In the genomic region with DNA sequence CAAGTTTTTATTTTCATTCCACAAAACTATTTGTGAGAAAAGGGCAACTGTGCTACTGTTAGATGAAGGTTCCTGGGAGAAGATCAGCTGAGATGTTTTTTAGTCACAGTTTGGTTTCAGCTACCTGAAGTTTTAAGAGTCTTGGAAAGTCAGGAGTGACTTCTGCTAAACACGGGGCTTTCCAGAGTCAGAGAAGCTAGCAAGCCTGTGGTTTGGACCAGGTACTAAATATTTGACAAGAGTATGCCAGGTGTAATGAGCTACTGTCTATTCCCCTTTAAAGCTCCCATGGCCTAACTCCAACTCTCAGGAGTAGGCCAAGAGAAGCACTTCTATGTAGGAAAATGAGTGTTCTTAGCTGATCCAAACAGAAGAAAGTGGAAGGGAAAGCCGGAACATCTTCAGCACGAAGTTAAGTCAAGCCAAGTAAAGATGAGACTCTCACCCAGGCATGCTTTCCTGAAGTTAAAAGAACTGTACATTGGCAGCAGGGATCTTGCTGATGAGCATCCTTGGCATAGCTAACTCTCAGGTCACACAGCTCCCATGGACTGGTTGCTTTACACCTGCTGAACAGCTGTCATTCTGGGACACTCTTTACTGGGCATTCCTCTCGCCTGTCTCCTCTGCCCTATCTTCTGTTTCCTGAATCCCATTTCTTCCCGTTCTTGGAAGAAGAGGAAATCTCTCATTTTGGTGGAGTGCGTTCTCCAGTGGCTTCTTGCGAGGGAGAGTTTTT, we compare ENCODE assay signal across 1 cellular context.
TF ChIP-seq lines count a peak whose summit lies in the region.

No MANE protein-coding gene starts in this region.

TF ChIP-seq in GM12878, 131 proteins besides CTCF, POLR2A, EP300 and RAD21 (continued from another document):
- TF ChIP-seq, protein P1, sequence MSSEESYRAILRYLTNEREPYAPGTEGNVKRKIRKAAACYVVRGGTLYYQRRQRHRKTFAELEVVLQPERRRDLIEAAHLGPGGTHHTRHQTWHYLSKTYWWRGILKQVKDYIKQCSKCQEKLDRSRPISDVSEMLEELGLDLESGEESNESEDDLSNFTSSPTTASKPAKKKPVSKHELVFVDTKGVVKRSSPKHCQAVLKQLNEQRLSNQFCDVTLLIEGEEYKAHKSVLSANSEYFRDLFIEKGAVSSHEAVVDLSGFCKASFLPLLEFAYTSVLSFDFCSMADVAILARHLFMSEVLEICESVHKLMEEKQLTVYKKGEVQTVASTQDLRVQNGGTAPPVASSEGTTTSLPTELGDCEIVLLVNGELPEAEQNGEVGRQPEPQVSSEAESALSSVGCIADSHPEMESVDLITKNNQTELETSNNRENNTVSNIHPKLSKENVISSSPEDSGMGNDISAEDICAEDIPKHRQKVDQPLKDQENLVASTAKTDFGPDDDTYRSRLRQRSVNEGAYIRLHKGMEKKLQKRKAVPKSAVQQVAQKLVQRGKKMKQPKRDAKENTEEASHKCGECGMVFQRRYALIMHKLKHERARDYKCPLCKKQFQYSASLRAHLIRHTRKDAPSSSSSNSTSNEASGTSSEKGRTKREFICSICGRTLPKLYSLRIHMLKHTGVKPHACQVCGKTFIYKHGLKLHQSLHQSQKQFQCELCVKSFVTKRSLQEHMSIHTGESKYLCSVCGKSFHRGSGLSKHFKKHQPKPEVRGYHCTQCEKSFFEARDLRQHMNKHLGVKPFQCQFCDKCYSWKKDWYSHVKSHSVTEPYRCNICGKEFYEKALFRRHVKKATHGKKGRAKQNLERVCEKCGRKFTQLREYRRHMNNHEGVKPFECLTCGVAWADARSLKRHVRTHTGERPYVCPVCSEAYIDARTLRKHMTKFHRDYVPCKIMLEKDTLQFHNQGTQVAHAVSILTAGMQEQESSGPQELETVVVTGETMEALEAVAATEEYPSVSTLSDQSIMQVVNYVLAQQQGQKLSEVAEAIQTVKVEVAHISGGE (CRISPR knock-in tag; IDR thresholded peaks at IDR 0.05): no peak
- TF ChIP-seq MLLT1 (IDR thresholded peaks at IDR 0.05): no peak
- TF ChIP-seq NBN (IDR thresholded peaks at IDR 0.05): no peak
- no peak for TF ChIP-seq YY1 (IDR thresholded peaks at IDR 0.05; ENCODE audit: low read depth, low read length)
- TF ChIP-seq CHD1 (IDR thresholded peaks at IDR 0.05; ENCODE audit: low read depth, low read length): no peak
- TF ChIP-seq EED (IDR thresholded peaks at IDR 0.05; ENCODE audit: low read depth): no peak
- TF ChIP-seq CREM (IDR thresholded peaks at IDR 0.05; ENCODE audit: low read depth): no peak
